1 cellular context compared by ENCODE assay signal in the genomic region with DNA sequence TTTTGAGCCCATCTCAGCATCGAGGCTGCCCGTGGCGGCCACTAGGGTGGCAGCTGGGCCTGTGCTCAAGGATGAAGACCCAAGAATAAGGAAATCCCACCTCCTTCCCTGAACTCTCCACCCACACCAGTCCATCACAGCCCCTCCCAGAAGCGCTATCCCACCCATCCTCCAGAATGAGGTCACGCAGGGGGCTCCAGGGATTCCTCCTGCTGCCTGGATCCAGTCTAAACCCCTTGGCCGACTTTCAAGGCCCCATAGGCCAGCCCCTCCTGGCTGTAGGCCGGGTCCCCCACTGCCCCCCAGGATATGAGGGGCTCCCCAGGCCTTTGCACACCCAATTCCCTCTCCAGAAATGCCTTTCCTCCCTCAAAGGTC.
TF ChIP-seq lines count a peak whose summit lies in the region.

No MANE protein-coding gene starts in this region.

TF ChIP-seq in SK-N-SH, 30 proteins besides CTCF, POLR2A, EP300 and RAD21 (continued from another document):
- TF ChIP-seq, protein P1, sequence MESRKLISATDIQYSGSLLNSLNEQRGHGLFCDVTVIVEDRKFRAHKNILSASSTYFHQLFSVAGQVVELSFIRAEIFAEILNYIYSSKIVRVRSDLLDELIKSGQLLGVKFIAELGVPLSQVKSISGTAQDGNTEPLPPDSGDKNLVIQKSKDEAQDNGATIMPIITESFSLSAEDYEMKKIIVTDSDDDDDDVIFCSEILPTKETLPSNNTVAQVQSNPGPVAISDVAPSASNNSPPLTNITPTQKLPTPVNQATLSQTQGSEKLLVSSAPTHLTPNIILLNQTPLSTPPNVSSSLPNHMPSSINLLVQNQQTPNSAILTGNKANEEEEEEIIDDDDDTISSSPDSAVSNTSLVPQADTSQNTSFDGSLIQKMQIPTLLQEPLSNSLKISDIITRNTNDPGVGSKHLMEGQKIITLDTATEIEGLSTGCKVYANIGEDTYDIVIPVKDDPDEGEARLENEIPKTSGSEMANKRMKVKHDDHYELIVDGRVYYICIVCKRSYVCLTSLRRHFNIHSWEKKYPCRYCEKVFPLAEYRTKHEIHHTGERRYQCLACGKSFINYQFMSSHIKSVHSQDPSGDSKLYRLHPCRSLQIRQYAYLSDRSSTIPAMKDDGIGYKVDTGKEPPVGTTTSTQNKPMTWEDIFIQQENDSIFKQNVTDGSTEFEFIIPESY (IDR thresholded peaks at IDR 0.05; ENCODE audit: borderline replicate concordance, low read depth): no peak
- TF ChIP-seq NFIC (IDR thresholded peaks at IDR 0.05; ENCODE audit: borderline replicate concordance) (no peak), JUND (IDR thresholded peaks at IDR 0.05) (no peak), RFX5 (IDR thresholded peaks at IDR 0.05; ENCODE audit: low read length) (no peak), SIN3A (IDR thresholded peaks at IDR 0.05; ENCODE audit: borderline replicate concordance, low read depth, low read length) (no peak), SMC3 (IDR thresholded peaks at IDR 0.05; ENCODE audit: low read depth, low read length) (no peak), MEF2A (IDR thresholded peaks at IDR 0.05; ENCODE audit: borderline replicate concordance, low read depth) (no peak), RXRA (IDR thresholded peaks at IDR 0.05; ENCODE audit: borderline replicate concordance, low read depth) (no peak)
- TF ChIP-seq, protein P2, sequence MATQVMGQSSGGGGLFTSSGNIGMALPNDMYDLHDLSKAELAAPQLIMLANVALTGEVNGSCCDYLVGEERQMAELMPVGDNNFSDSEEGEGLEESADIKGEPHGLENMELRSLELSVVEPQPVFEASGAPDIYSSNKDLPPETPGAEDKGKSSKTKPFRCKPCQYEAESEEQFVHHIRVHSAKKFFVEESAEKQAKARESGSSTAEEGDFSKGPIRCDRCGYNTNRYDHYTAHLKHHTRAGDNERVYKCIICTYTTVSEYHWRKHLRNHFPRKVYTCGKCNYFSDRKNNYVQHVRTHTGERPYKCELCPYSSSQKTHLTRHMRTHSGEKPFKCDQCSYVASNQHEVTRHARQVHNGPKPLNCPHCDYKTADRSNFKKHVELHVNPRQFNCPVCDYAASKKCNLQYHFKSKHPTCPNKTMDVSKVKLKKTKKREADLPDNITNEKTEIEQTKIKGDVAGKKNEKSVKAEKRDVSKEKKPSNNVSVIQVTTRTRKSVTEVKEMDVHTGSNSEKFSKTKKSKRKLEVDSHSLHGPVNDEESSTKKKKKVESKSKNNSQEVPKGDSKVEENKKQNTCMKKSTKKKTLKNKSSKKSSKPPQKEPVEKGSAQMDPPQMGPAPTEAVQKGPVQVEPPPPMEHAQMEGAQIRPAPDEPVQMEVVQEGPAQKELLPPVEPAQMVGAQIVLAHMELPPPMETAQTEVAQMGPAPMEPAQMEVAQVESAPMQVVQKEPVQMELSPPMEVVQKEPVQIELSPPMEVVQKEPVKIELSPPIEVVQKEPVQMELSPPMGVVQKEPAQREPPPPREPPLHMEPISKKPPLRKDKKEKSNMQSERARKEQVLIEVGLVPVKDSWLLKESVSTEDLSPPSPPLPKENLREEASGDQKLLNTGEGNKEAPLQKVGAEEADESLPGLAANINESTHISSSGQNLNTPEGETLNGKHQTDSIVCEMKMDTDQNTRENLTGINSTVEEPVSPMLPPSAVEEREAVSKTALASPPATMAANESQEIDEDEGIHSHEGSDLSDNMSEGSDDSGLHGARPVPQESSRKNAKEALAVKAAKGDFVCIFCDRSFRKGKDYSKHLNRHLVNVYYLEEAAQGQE (IDR thresholded peaks at IDR 0.05; ENCODE audit: low read depth, low read length): no peak
- TF ChIP-seq, protein P3, sequence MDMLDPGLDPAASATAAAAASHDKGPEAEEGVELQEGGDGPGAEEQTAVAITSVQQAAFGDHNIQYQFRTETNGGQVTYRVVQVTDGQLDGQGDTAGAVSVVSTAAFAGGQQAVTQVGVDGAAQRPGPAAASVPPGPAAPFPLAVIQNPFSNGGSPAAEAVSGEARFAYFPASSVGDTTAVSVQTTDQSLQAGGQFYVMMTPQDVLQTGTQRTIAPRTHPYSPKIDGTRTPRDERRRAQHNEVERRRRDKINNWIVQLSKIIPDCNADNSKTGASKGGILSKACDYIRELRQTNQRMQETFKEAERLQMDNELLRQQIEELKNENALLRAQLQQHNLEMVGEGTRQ (IDR thresholded peaks at IDR 0.05; ENCODE audit: borderline replicate concordance, low read depth, low read length): no peak
